In genomic region chr15:70341566-70341965, GRCh38 we compare ENCODE assay signal across 12 cellular contexts.
"Had no signal": no experiment of that assay in that cellular context is flagged by ENCODE, and none has a peak within 500 bp of the region (broad histone marks: within the 10 kb centered on the region; RNA-seq: fewer than 3 reads in every experiment).

No MANE protein-coding gene starts in this region.

- DNase-seq: activated CD4-positive, alpha-beta T cell treated with anti-CD3 and anti-CD28 coated beads, Interleukin-2, amount 50 U/mL, for 1 hour; cerebellar nuclear complex; effector CD4-positive, alpha-beta T cell; esophagus squamous epithelium; lower lobe of right lung; occipital lobe; retina; T-cell had no signal

- H3K4me3 Mint-ChIP-seq: activated naive CD8-positive, alpha-beta T cell; nephron; stimulated activated naive CD8-positive, alpha-beta T cell treated with anti-CD3 and anti-CD28 coated beads, Interleukin-15, Interleukin-2, amounts not matched to agents 100 ng/mL and 50 ng/mL, for 24 hours; T-cell had no signal

- H3K36me3 Mint-ChIP-seq: activated naive CD8-positive, alpha-beta T cell; T-cell had no signal

- H3K27me3 ChIP-seq: tibial nerve had no signal

- H3K4me3 ChIP-seq: esophagus squamous epithelium, lower lobe of right lung, tibial nerve had no signal

- ATAC-seq: lower lobe of right lung, T-cell had no signal

- H3K36me3 ChIP-seq: esophagus squamous epithelium, lower lobe of right lung, tibial nerve had no signal

- H3K27me3 Mint-ChIP-seq: activated naive CD8-positive, alpha-beta T cell; stimulated activated naive CD8-positive, alpha-beta T cell treated with anti-CD3 and anti-CD28 coated beads, Interleukin-15, Interleukin-2, amounts not matched to agents 100 ng/mL and 50 ng/mL, for 24 hours had no signal

- H3K27ac ChIP-seq: esophagus squamous epithelium, lower lobe of right lung, tibial nerve had no signal

- H3K9me3 ChIP-seq: esophagus squamous epithelium, lower lobe of right lung, tibial nerve had no signal

- H3K9me3 Mint-ChIP-seq: stimulated activated naive CD8-positive, alpha-beta T cell treated with anti-CD3 and anti-CD28 coated beads, Interleukin-15, Interleukin-2, amounts not matched to agents 100 ng/mL and 50 ng/mL, for 24 hours; T-cell had no signal

- H3K27ac Mint-ChIP-seq: activated naive CD8-positive, alpha-beta T cell; stimulated activated naive CD8-positive, alpha-beta T cell treated with anti-CD3 and anti-CD28 coated beads, Interleukin-15, Interleukin-2, amounts not matched to agents 100 ng/mL and 50 ng/mL, for 24 hours; T-cell had no signal
